ENCODE assay signal across 26 cellular contexts in genomic region chr1:174837386-174837785, GRCh38.
"Had no signal": no experiment of that assay in that cellular context is flagged by ENCODE, and none has a peak within 500 bp of the region (broad histone marks: within the 10 kb centered on the region; RNA-seq: fewer than 3 reads in every experiment).

No MANE protein-coding gene starts in this region.

- H3K4me1 ChIP-seq: body of pancreas, foreskin keratinocyte, psoas muscle, right atrium auricular region, upper lobe of left lung had no signal

- H3K27me3 ChIP-seq: body of pancreas, cardiac muscle cell, foreskin keratinocyte, neutrophil, ovary, right atrium auricular region, upper lobe of left lung had no signal

- ATAC-seq: activated CD4-positive, CD25-positive, alpha-beta regulatory T cell treated with anti-CD3 and anti-CD28 coated beads, Interleukin-2, amount 50 U/mL, for 24 hours; activated naive CD8-positive, alpha-beta T cell treated with anti-CD3 and anti-CD28 coated beads, Interleukin-2, amount 50 U/mL, for 24 hours; body of pancreas; foreskin keratinocyte; psoas muscle; stimulated activated naive CD8-positive, alpha-beta T cell treated with anti-CD3 and anti-CD28 coated beads, Interleukin-15, Interleukin-2, amounts not matched to agents 100 U/mL and 50 U/mL, for 24 hours had no signal

- H3K9me3 Mint-ChIP-seq: activated CD4-positive, alpha-beta memory T cell treated with anti-CD3 and anti-CD28 coated beads, Interleukin-2, amount 10 ng/mL, durations not matched to agents 7 days and 5 days; activated CD4-positive, alpha-beta T cell treated with anti-CD3 and anti-CD28 coated beads, Interleukin-2, amount 10 ng/mL, durations not matched to agents 24 days and 14 days; activated naive CD4-positive, alpha-beta T cell treated with anti-CD3 and anti-CD28 coated beads, Interleukin-2, amount 10 ng/mL, durations not matched to agents 7 days and 5 days; activated naive CD8-positive, alpha-beta T cell treated with anti-CD3 and anti-CD28 coated beads, Interleukin-2, amount 50 U/mL, for 24 hours; nephron; T-helper 2 cell treated with Interferon-gamma antibody and Interleukin-4, amounts not matched to agents 5 μg/mL and 100 μg/mL, for 36 hours had no signal

- H3K36me3 ChIP-seq: cardiac muscle cell, left ventricle myocardium inferior, neutrophil, ovary, right atrium auricular region, upper lobe of left lung had no signal

- H3K27ac Mint-ChIP-seq: activated CD4-positive, alpha-beta memory T cell treated with anti-CD3 and anti-CD28 coated beads, Interleukin-2, amount 10 ng/mL, durations not matched to agents 7 days and 5 days; activated CD4-positive, alpha-beta T cell treated with anti-CD3 and anti-CD28 coated beads, Interleukin-2, amount 10 ng/mL, durations not matched to agents 24 days and 14 days; activated naive CD4-positive, alpha-beta T cell treated with anti-CD3 and anti-CD28 coated beads, Interleukin-2, amount 10 ng/mL, durations not matched to agents 7 days and 5 days; activated naive CD8-positive, alpha-beta T cell treated with anti-CD3 and anti-CD28 coated beads, Interleukin-2, amount 50 U/mL, for 24 hours; nephron; T-helper 2 cell treated with Interferon-gamma antibody and Interleukin-4, amounts not matched to agents 5 μg/mL and 100 μg/mL, for 36 hours had no signal

- H3K36me3 Mint-ChIP-seq: activated naive CD4-positive, alpha-beta T cell treated with anti-CD3 and anti-CD28 coated beads, Interleukin-2, amount 10 ng/mL, durations not matched to agents 7 days and 5 days had no signal

- H3K27ac ChIP-seq: body of pancreas, cardiac muscle cell, foreskin keratinocyte, left ventricle myocardium inferior, neutrophil, ovary, psoas muscle, right atrium auricular region, upper lobe of left lung, VCaP had no signal

- H3K4me3 Mint-ChIP-seq: activated CD4-positive, alpha-beta memory T cell treated with anti-CD3 and anti-CD28 coated beads, Interleukin-2, amount 10 ng/mL, durations not matched to agents 7 days and 5 days; activated CD4-positive, alpha-beta T cell treated with anti-CD3 and anti-CD28 coated beads, Interleukin-2, amount 10 ng/mL, durations not matched to agents 24 days and 14 days; activated naive CD4-positive, alpha-beta T cell treated with anti-CD3 and anti-CD28 coated beads, Interleukin-2, amount 10 ng/mL, durations not matched to agents 7 days and 5 days; activated naive CD8-positive, alpha-beta T cell treated with anti-CD3 and anti-CD28 coated beads, Interleukin-2, amount 50 U/mL, for 24 hours; nephron; T-helper 2 cell treated with Interferon-gamma antibody and Interleukin-4, amounts not matched to agents 5 μg/mL and 100 μg/mL, for 36 hours had no signal

- DNase-seq: activated CD4-positive, alpha-beta memory T cell treated with anti-CD3 and anti-CD28 coated beads, Interleukin-2, amount 10 ng/mL, durations not matched to agents 7 days and 5 days; activated CD4-positive, alpha-beta T cell treated with anti-CD3 and anti-CD28 coated beads, Interleukin-2, amount 10 ng/mL, durations not matched to agents 24 days and 14 days; activated effector memory CD4-positive, alpha-beta T cell treated with anti-CD3 and anti-CD28 coated beads, Interleukin-2, amount 50 U/mL, for 16 hours; activated naive CD4-positive, alpha-beta T cell treated with anti-CD3 and anti-CD28 coated beads, Interleukin-2, amount 10 ng/mL, durations not matched to agents 7 days and 5 days; activated naive CD8-positive, alpha-beta T cell treated with anti-CD3 and anti-CD28 coated beads, Interleukin-2, amount 50 U/mL, for 24 hours; body of pancreas; dermis blood vessel endothelial cell; effector CD8-positive, alpha-beta T cell; erythroblast; hippocampal formation; kidney glomerular epithelial cell; left ventricle myocardium inferior; midbrain; ovary; psoas muscle; stimulated activated CD4-positive, alpha-beta T cell treated with anti-CD3 and anti-CD28 coated beads, Interleukin-4, amount 100 ng/mL, for 4 hours; stimulated activated naive CD8-positive, alpha-beta T cell treated with anti-CD3 and anti-CD28 coated beads, Interleukin-15, Interleukin-2, amounts not matched to agents 100 U/mL and 50 U/mL, for 24 hours; upper lobe of left lung had no signal

- H3K9me3 ChIP-seq: body of pancreas, left ventricle myocardium inferior, neutrophil, ovary, psoas muscle, right atrium auricular region, upper lobe of left lung had no signal

- H3K27me3 Mint-ChIP-seq: activated CD4-positive, alpha-beta memory T cell treated with anti-CD3 and anti-CD28 coated beads, Interleukin-2, amount 10 ng/mL, durations not matched to agents 7 days and 5 days; activated CD4-positive, alpha-beta T cell treated with anti-CD3 and anti-CD28 coated beads, Interleukin-2, amount 10 ng/mL, durations not matched to agents 24 days and 14 days; activated naive CD4-positive, alpha-beta T cell treated with anti-CD3 and anti-CD28 coated beads, Interleukin-2, amount 10 ng/mL, durations not matched to agents 7 days and 5 days; activated naive CD8-positive, alpha-beta T cell treated with anti-CD3 and anti-CD28 coated beads, Interleukin-2, amount 50 U/mL, for 24 hours had no signal

- H3K4me3 ChIP-seq: body of pancreas, cardiac muscle cell, left ventricle myocardium inferior, ovary, psoas muscle, right atrium auricular region, upper lobe of left lung had no signal
